ENCODE assay signal across 33 cellular contexts in the genomic region with DNA sequence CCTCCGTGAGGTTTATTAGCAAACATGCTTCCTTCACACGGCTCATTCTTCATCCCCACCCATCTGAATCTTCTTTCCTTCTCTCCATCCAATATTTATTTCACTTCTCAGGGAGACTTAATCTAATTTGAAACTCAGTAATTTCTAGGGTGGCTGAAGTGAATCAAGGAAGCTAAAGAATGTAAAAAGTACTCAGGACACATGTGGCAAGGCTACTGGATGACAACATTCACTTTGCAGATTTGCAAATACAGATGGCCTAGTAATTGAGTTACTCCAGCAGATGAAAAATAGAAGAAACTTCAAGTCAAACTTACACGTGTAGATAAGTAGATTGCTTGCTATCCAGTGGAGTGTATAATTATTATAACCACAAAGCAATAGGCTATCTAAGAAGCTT. TPM values are rescaled to one million over a fixed set of nuclear protein-coding genes. Genes with fewer than 3 reads are reported as not detected.
"Had no signal": no experiment of that assay in that cellular context is flagged by ENCODE, and none has a peak within 500 bp of the region (broad histone marks: within the 10 kb centered on the region; RNA-seq: fewer than 3 reads in every experiment).

No MANE protein-coding gene starts in this region.

- H3K4me3 Mint-ChIP-seq: activated B cell treated with CpG ODN at 0.5 μM for 24 hours; activated CD4-positive, alpha-beta memory T cell treated with anti-CD3 and anti-CD28 coated beads for 36 hours; activated CD4-positive, alpha-beta T cell treated with anti-CD3 and anti-CD28 coated beads, Interleukin-2, amount 10 ng/mL, durations not matched to agents 24 days and 14 days; activated CD8-positive, alpha-beta memory T cell treated with anti-CD3 and anti-CD28 coated beads, Interleukin-2, amount 10 ng/mL, durations not matched to agents 7 days and 5 days; activated CD8-positive, alpha-beta T cell treated with anti-CD3 and anti-CD28 coated beads for 36 hours; activated naive CD4-positive, alpha-beta T cell treated with anti-CD3 and anti-CD28 coated beads, Interleukin-2, amount 10 ng/mL, durations not matched to agents 7 days and 5 days; activated naive CD4-positive, alpha-beta T cell treated with anti-CD3 and anti-CD28 coated beads, Interleukin-2, amount 50 U/mL, for 24 hours; activated naive CD8-positive, alpha-beta T cell; activated naive CD8-positive, alpha-beta T cell treated with anti-CD3 and anti-CD28 coated beads, Interleukin-2, amount 10 ng/mL, durations not matched to agents 7 days and 5 days; activated naive CD8-positive, alpha-beta T cell treated with anti-CD3 and anti-CD28 coated beads, Interleukin-2, amount 50 U/mL, for 24 hours; activated T-cell treated with anti-CD3 and anti-CD28 coated beads, Interleukin-2, amount 50 U/mL, for 24 hours; brain; T-helper 1 cell treated with Interleukin-12 subunit alpha and Interleukin-12 subunit beta and Interleukin-4 antibody, amounts not matched to agents 30 μg/mL and 1 μg/mL, for 36 hours; T-helper 2 cell treated with Interferon-gamma antibody and Interleukin-4, amounts not matched to agents 5 μg/mL and 100 μg/mL, for 36 hours had no signal

- H3K9me3 Mint-ChIP-seq: activated B cell treated with CpG ODN at 0.5 μM for 24 hours; activated CD4-positive, alpha-beta memory T cell treated with anti-CD3 and anti-CD28 coated beads for 36 hours; activated CD4-positive, alpha-beta T cell treated with anti-CD3 and anti-CD28 coated beads, Interleukin-2, amount 10 ng/mL, durations not matched to agents 24 days and 14 days; activated CD8-positive, alpha-beta T cell treated with anti-CD3 and anti-CD28 coated beads for 36 hours; activated naive CD4-positive, alpha-beta T cell treated with anti-CD3 and anti-CD28 coated beads, Interleukin-2, amount 10 ng/mL, durations not matched to agents 7 days and 5 days; activated naive CD4-positive, alpha-beta T cell treated with anti-CD3 and anti-CD28 coated beads, Interleukin-2, amount 50 U/mL, for 24 hours; activated naive CD8-positive, alpha-beta T cell treated with anti-CD3 and anti-CD28 coated beads, Interleukin-2, amount 10 ng/mL, durations not matched to agents 7 days and 5 days; activated naive CD8-positive, alpha-beta T cell treated with anti-CD3 and anti-CD28 coated beads, Interleukin-2, amount 50 U/mL, for 24 hours; activated T-cell treated with anti-CD3 and anti-CD28 coated beads, Interleukin-2, amount 50 U/mL, for 24 hours; activated T-helper 2 cell treated with anti-CD3 and anti-CD28 coated beads, Interferon-gamma antibody, Interleukin-2, Interleukin-4, amounts not matched to agents 10 μg/mL and 5 μg/mL and 100 μg/mL, durations not matched to agents 14 hours and 24 hours and 36 hours; T-helper 1 cell treated with Interleukin-12 subunit alpha and Interleukin-12 subunit beta and Interleukin-4 antibody, amounts not matched to agents 30 μg/mL and 1 μg/mL, for 36 hours; T-helper 2 cell treated with Interferon-gamma antibody and Interleukin-4, amounts not matched to agents 5 μg/mL and 100 μg/mL, for 36 hours had no signal

- H3K27ac ChIP-seq: ascending aorta, VCaP had no signal

- H3K27ac Mint-ChIP-seq: activated B cell treated with CpG ODN at 0.5 μM for 24 hours; activated CD4-positive, alpha-beta memory T cell treated with anti-CD3 and anti-CD28 coated beads for 36 hours; activated CD4-positive, alpha-beta T cell treated with anti-CD3 and anti-CD28 coated beads, Interleukin-2, amount 10 ng/mL, durations not matched to agents 24 days and 14 days; activated CD8-positive, alpha-beta memory T cell treated with anti-CD3 and anti-CD28 coated beads, Interleukin-2, amount 10 ng/mL, durations not matched to agents 7 days and 5 days; activated CD8-positive, alpha-beta T cell treated with anti-CD3 and anti-CD28 coated beads for 36 hours; activated naive CD4-positive, alpha-beta T cell treated with anti-CD3 and anti-CD28 coated beads, Interleukin-2, amount 10 ng/mL, durations not matched to agents 7 days and 5 days; activated naive CD4-positive, alpha-beta T cell treated with anti-CD3 and anti-CD28 coated beads, Interleukin-2, amount 50 U/mL, for 24 hours; activated naive CD8-positive, alpha-beta T cell; activated naive CD8-positive, alpha-beta T cell treated with anti-CD3 and anti-CD28 coated beads, Interleukin-2, amount 10 ng/mL, durations not matched to agents 7 days and 5 days; activated naive CD8-positive, alpha-beta T cell treated with anti-CD3 and anti-CD28 coated beads, Interleukin-2, amount 50 U/mL, for 24 hours; activated T-cell treated with anti-CD3 and anti-CD28 coated beads, Interleukin-2, amount 50 U/mL, for 24 hours; activated T-helper 2 cell treated with anti-CD3 and anti-CD28 coated beads, Interferon-gamma antibody, Interleukin-2, Interleukin-4, amounts not matched to agents 10 μg/mL and 5 μg/mL and 100 μg/mL, durations not matched to agents 14 hours and 24 hours and 36 hours; brain; T-helper 1 cell treated with Interleukin-12 subunit alpha and Interleukin-12 subunit beta and Interleukin-4 antibody, amounts not matched to agents 30 μg/mL and 1 μg/mL, for 36 hours; T-helper 2 cell treated with Interferon-gamma antibody and Interleukin-4, amounts not matched to agents 5 μg/mL and 100 μg/mL, for 36 hours had no signal

- H3K27me3 ChIP-seq: ascending aorta had no signal

- H3K9me3 ChIP-seq: ascending aorta had no signal

- DNase-seq: activated B cell treated with CpG ODN at 0.5 μM for 24 hours; activated CD4-positive, alpha-beta memory T cell treated with anti-CD3 and anti-CD28 coated beads for 36 hours; activated CD4-positive, alpha-beta T cell treated with anti-CD3 and anti-CD28 coated beads for 4 hours; activated CD4-positive, alpha-beta T cell treated with anti-CD3 and anti-CD28 coated beads, Interleukin-2, amount 10 ng/mL, durations not matched to agents 24 days and 14 days; activated CD4-positive, alpha-beta T cell treated with anti-CD3 and anti-CD28 coated beads, Interleukin-2, amount 50 U/mL, for 1 hour; activated CD4-positive, alpha-beta T cell treated with anti-CD3 and anti-CD28 coated beads, Interleukin-2, amount 50 U/mL, for 4 hours; activated CD4-positive, CD25-positive, alpha-beta regulatory T cell treated with anti-CD3 and anti-CD28 coated beads, Interleukin-2, amount 50 U/mL, for 72 hours; activated CD8-positive, alpha-beta memory T cell treated with anti-CD3 and anti-CD28 coated beads, Interleukin-2, amount 10 ng/mL, durations not matched to agents 7 days and 5 days; activated CD8-positive, alpha-beta memory T cell treated with anti-CD3 and anti-CD28 coated beads, Interleukin-2, amount 50 U/mL, for 48 hours; activated CD8-positive, alpha-beta T cell treated with anti-CD3 and anti-CD28 coated beads for 36 hours; activated effector memory CD4-positive, alpha-beta T cell treated with Interleukin-2 at 50 U/mL for 16 hours; activated gamma-delta T cell; activated naive CD4-positive, alpha-beta T cell treated with anti-CD3 and anti-CD28 coated beads, Interleukin-2, amount 10 ng/mL, durations not matched to agents 7 days and 5 days; activated naive CD4-positive, alpha-beta T cell treated with Interleukin-2 at 50 U/mL for 16 hours; activated naive CD8-positive, alpha-beta T cell treated with anti-CD3 and anti-CD28 coated beads, Interleukin-2, amount 10 ng/mL, durations not matched to agents 7 days and 5 days; activated naive CD8-positive, alpha-beta T cell treated with anti-CD3 and anti-CD28 coated beads, Interleukin-2, amount 50 U/mL, for 24 hours; activated T-cell treated with anti-CD3 and anti-CD28 coated beads, Interleukin-2, amount 50 U/mL, for 24 hours; activated T-cell treated with anti-CD3 and anti-CD28 coated beads, Interleukin-2, amount 50 U/mL, for 48 hours; amygdala; anterior cingulate cortex; central memory CD4-positive, alpha-beta T cell; T-helper 2 cell; T-helper 9 cell had no signal

- H3K4me1 ChIP-seq: ascending aorta had no signal

- H3K36me3 ChIP-seq: ascending aorta had no signal

- FAIRE-seq: colon, TTC549 had no signal

- ATAC-seq: activated CD8-positive, alpha-beta memory T cell treated with anti-CD3 and anti-CD28 coated beads, Interleukin-2, amount 10 ng/mL, durations not matched to agents 7 days and 5 days; activated CD8-positive, alpha-beta T cell treated with anti-CD3 and anti-CD28 coated beads for 36 hours; activated naive CD8-positive, alpha-beta T cell treated with anti-CD3 and anti-CD28 coated beads, Interleukin-2, amount 50 U/mL, for 24 hours had no signal

- H3K4me1 Mint-ChIP-seq: activated B cell treated with CpG ODN at 0.5 μM for 24 hours; activated CD4-positive, alpha-beta T cell treated with anti-CD3 and anti-CD28 coated beads, Interleukin-2, amount 10 ng/mL, durations not matched to agents 24 days and 14 days; activated CD8-positive, alpha-beta memory T cell treated with anti-CD3 and anti-CD28 coated beads, Interleukin-2, amount 10 ng/mL, durations not matched to agents 7 days and 5 days; activated naive CD4-positive, alpha-beta T cell treated with anti-CD3 and anti-CD28 coated beads, Interleukin-2, amount 10 ng/mL, durations not matched to agents 7 days and 5 days; activated naive CD4-positive, alpha-beta T cell treated with anti-CD3 and anti-CD28 coated beads, Interleukin-2, amount 50 U/mL, for 24 hours; activated naive CD8-positive, alpha-beta T cell treated with anti-CD3 and anti-CD28 coated beads, Interleukin-2, amount 10 ng/mL, durations not matched to agents 7 days and 5 days; activated naive CD8-positive, alpha-beta T cell treated with anti-CD3 and anti-CD28 coated beads, Interleukin-2, amount 50 U/mL, for 24 hours had no signal

- H3K36me3 Mint-ChIP-seq: activated CD4-positive, alpha-beta memory T cell treated with anti-CD3 and anti-CD28 coated beads for 36 hours; activated CD8-positive, alpha-beta memory T cell treated with anti-CD3 and anti-CD28 coated beads, Interleukin-2, amount 10 ng/mL, durations not matched to agents 7 days and 5 days; activated naive CD4-positive, alpha-beta T cell treated with anti-CD3 and anti-CD28 coated beads, Interleukin-2, amount 10 ng/mL, durations not matched to agents 7 days and 5 days; activated naive CD4-positive, alpha-beta T cell treated with anti-CD3 and anti-CD28 coated beads, Interleukin-2, amount 50 U/mL, for 24 hours; activated naive CD8-positive, alpha-beta T cell; activated naive CD8-positive, alpha-beta T cell treated with anti-CD3 and anti-CD28 coated beads, Interleukin-2, amount 10 ng/mL, durations not matched to agents 7 days and 5 days; brain had no signal

- H3K4me3 ChIP-seq: ascending aorta had no signal

RNA-seq across cellular contexts. Expression of a gene that starts 15.4 kb away (rescaled TPM):
- total RNA-seq: activated B cell treated with CpG ODN at 0.5 μM for 24 hours; activated CD4-positive, alpha-beta memory T cell treated with anti-CD3 and anti-CD28 coated beads for 36 hours; activated CD4-positive, alpha-beta T cell treated with anti-CD3 and anti-CD28 coated beads, Interleukin-2, amount 10 ng/mL, durations not matched to agents 24 days and 14 days; activated CD8-positive, alpha-beta memory T cell treated with anti-CD3 and anti-CD28 coated beads, Interleukin-2, amount 10 ng/mL, durations not matched to agents 7 days and 5 days; activated CD8-positive, alpha-beta T cell treated with anti-CD3 and anti-CD28 coated beads for 36 hours; activated naive CD8-positive, alpha-beta T cell treated with anti-CD3 and anti-CD28 coated beads, Interleukin-2, amount 10 ng/mL, durations not matched to agents 7 days and 5 days; activated T-helper 2 cell treated with anti-CD3 and anti-CD28 coated beads, Interferon-gamma antibody, Interleukin-2, Interleukin-4, amounts not matched to agents 10 μg/mL and 5 μg/mL and 100 μg/mL, durations not matched to agents 14 hours and 24 hours and 36 hours; ascending aorta had no signal
